In genomic region chr10:6936931-6937330, GRCh38 we compare ENCODE assay signal across 29 cellular contexts.
"Had no signal": no experiment of that assay in that cellular context is flagged by ENCODE, and none has a peak within 500 bp of the region (broad histone marks: within the 10 kb centered on the region; RNA-seq: fewer than 3 reads in every experiment).

No MANE protein-coding gene starts in this region.

- H3K9me3 ChIP-seq: adrenal gland, body of pancreas, gastrocnemius medialis had no signal

- H3K27me3 ChIP-seq: adrenal gland, body of pancreas, esophagus muscularis mucosa, gastrocnemius medialis had no signal

- H3K4me3 ChIP-seq: adrenal gland, body of pancreas, esophagus muscularis mucosa, gastrocnemius medialis, heart left ventricle had no signal

- DNase-seq: activated CD4-positive, alpha-beta memory T cell treated with anti-CD3 and anti-CD28 coated beads for 36 hours; activated CD4-positive, alpha-beta T cell treated with anti-CD3 and anti-CD28 coated beads for 36 hours; activated CD4-positive, alpha-beta T cell treated with anti-CD3 and anti-CD28 coated beads, Interleukin-2, amount 10 ng/mL, durations not matched to agents 24 days and 14 days; activated CD4-positive, CD25-positive, alpha-beta regulatory T cell; activated CD4-positive, CD25-positive, alpha-beta regulatory T cell treated with anti-CD3 and anti-CD28 coated beads, Interleukin-2, amount 50 U/mL, for 72 hours; activated CD8-positive, alpha-beta memory T cell treated with anti-CD3 and anti-CD28 coated beads, Interleukin-2, amount 10 ng/mL, durations not matched to agents 7 days and 5 days; activated CD8-positive, alpha-beta memory T cell treated with anti-CD3 and anti-CD28 coated beads, Interleukin-2, amount 50 U/mL, for 4 hours; activated CD8-positive, alpha-beta T cell treated with anti-CD3 and anti-CD28 coated beads, Interleukin-2, amount 10 ng/mL, durations not matched to agents 7 days and 5 days; activated effector memory CD4-positive, alpha-beta T cell treated with anti-CD3 and anti-CD28 coated beads, Interleukin-2, amount 50 U/mL, for 16 hours; activated naive CD4-positive, alpha-beta T cell treated with anti-CD3 and anti-CD28 coated beads, Interleukin-2, amount 10 ng/mL, durations not matched to agents 7 days and 5 days; activated naive CD8-positive, alpha-beta T cell treated with anti-CD3 and anti-CD28 coated beads, Interleukin-2, amount 50 U/mL, for 24 hours; activated T-cell treated with anti-CD3 and anti-CD28 coated beads, Interleukin-2, amount 50 U/mL, for 1 hour; activated T-cell treated with anti-CD3 and anti-CD28 coated beads, Interleukin-2, amount 50 U/mL, for 48 hours; adrenal gland; amygdala; aorta; body of pancreas; caudate nucleus; cortex of kidney; dermis blood vessel endothelial cell; effector CD4-positive, alpha-beta T cell; effector memory CD8-positive, alpha-beta T cell; erythroblast; foreskin keratinocyte; gastrocnemius medialis; glutamatergic neuron; heart left ventricle; T-helper 2 cell had no signal

- H3K4me1 ChIP-seq: adrenal gland, body of pancreas, esophagus muscularis mucosa, foreskin keratinocyte, gastrocnemius medialis, heart left ventricle had no signal

- H3K27ac ChIP-seq: adrenal gland, body of pancreas, esophagus muscularis mucosa, foreskin keratinocyte, gastrocnemius medialis, heart left ventricle had no signal

- H3K36me3 ChIP-seq: adrenal gland, esophagus muscularis mucosa, gastrocnemius medialis, heart left ventricle had no signal
